ENCODE assay signal across 16 cellular contexts in genomic region chrX:63488546-63489373, GRCh38.
"Had no signal": no experiment of that assay in that cellular context is flagged by ENCODE, and none has a peak within 500 bp of the region (broad histone marks: within the 10 kb centered on the region; RNA-seq: fewer than 3 reads in every experiment).

No MANE protein-coding gene starts in this region.

- H2AFZ ChIP-seq: hepatocyte, neural progenitor cell had no signal

- H3K4me3 ChIP-seq: colonic mucosa, esophagus squamous epithelium, hepatocyte, neural progenitor cell, ovary, thyroid gland, upper lobe of left lung, uterus had no signal

- H3K36me3 ChIP-seq: colonic mucosa, esophagus squamous epithelium, neural progenitor cell, ovary, thyroid gland, upper lobe of left lung, uterus had no signal

- H3K4me1 ChIP-seq: colonic mucosa, esophagus squamous epithelium, foreskin keratinocyte, neural progenitor cell, thyroid gland, upper lobe of left lung, uterus had no signal

- H3K9me3 ChIP-seq: colonic mucosa, ovary, thyroid gland, upper lobe of left lung, uterus had no signal

- H3K9ac ChIP-seq: neural progenitor cell had no signal

- H3K79me2 ChIP-seq: hepatocyte had no signal

- H3K27ac ChIP-seq: colonic mucosa, esophagus squamous epithelium, foreskin keratinocyte, hepatocyte, neural progenitor cell, ovary, thyroid gland, upper lobe of left lung, uterus had no signal

- H3K27me3 ChIP-seq: colonic mucosa, esophagus squamous epithelium, foreskin keratinocyte, hepatocyte, neural progenitor cell, ovary, thyroid gland, upper lobe of left lung, uterus had no signal

- H3K4me2 ChIP-seq: hepatocyte, neural progenitor cell had no signal

- ATAC-seq: foreskin keratinocyte, left colon, right cardiac atrium had no signal

- DNase-seq: colonic mucosa; dermis blood vessel endothelial cell; esophagus squamous epithelium; foreskin keratinocyte; left colon; nucleus accumbens; ovary; right cardiac atrium; small intestine; stimulated activated CD4-positive, alpha-beta T cell treated with anti-CD3 and anti-CD28 coated beads, Interleukin-12 subunit alpha, Interleukin-12 subunit beta, amount 100 ng/mL, for 4 hours; stimulated activated naive CD4-positive, alpha-beta T cell treated with Interleukin-2 at 50 U/mL for 16 hours; upper lobe of left lung; uterus had no signal
